1 cellular context compared by ENCODE assay signal in genomic region chr20:49278817-49279676, GRCh38.
TF ChIP-seq lines count a peak whose summit lies in the region.

No MANE protein-coding gene starts in this region.

TF ChIP-seq in WTC11, 78 proteins besides CTCF, POLR2A, EP300 and RAD21 (continued from another document and continues in another):
- TF ChIP-seq FOXP4 (CRISPR knock-in tag; IDR thresholded peaks at IDR 0.05), result no peak
- TF ChIP-seq PREB (CRISPR knock-in tag; IDR thresholded peaks at IDR 0.05; ENCODE audit: borderline replicate concordance), result no peak
- no peak for TF ChIP-seq TEAD1 (CRISPR knock-in tag; IDR thresholded peaks at IDR 0.05)
- no peak for TF ChIP-seq SOX15 (CRISPR knock-in tag; IDR thresholded peaks at IDR 0.05)
- TF ChIP-seq ZBTB21 (CRISPR knock-in tag; IDR thresholded peaks at IDR 0.05; ENCODE audit: borderline replicate concordance), result no peak
- no peak; the same call in 1 of the 2 replicates for TF ChIP-seq GABPB1 (CRISPR knock-in tag; IDR thresholded peaks at IDR 0.05)
- TF ChIP-seq USF1 (CRISPR knock-in tag; IDR thresholded peaks at IDR 0.05), result no peak
- no peak for TF ChIP-seq OVOL2 (CRISPR knock-in tag; IDR thresholded peaks at IDR 0.05; ENCODE audit: borderline replicate concordance)
- no peak for TF ChIP-seq ZNF532 (CRISPR knock-in tag; IDR thresholded peaks at IDR 0.05; ENCODE audit: borderline replicate concordance)
- TF ChIP-seq NFE2L1 (CRISPR knock-in tag; IDR thresholded peaks at IDR 0.05), result no peak
- no peak; the same call in 1 of the 2 replicates for TF ChIP-seq KAT7 (CRISPR knock-in tag; IDR thresholded peaks at IDR 0.05; ENCODE audit: borderline replicate concordance)
- no peak for TF ChIP-seq SMAD4 (CRISPR knock-in tag; IDR thresholded peaks at IDR 0.05)
- TF ChIP-seq ZNF232 (CRISPR knock-in tag; IDR thresholded peaks at IDR 0.05), result no peak; the same call in none of the 2 replicates
- no peak for TF ChIP-seq ESRRA (CRISPR knock-in tag; IDR thresholded peaks at IDR 0.05; ENCODE audit: borderline replicate concordance)
- no peak; the same call in 1 of the 2 replicates for TF ChIP-seq ZNF671 (CRISPR knock-in tag; IDR thresholded peaks at IDR 0.05)
- no peak for TF ChIP-seq CBFB (CRISPR knock-in tag; IDR thresholded peaks at IDR 0.05; ENCODE audit: low read depth)
- peak; percentile 75; the same call in 1 of the 2 replicates for TF ChIP-seq ZNF425 (CRISPR knock-in tag; conservative IDR thresholded peaks at IDR 0.05)
- no peak for TF ChIP-seq FOXJ3 (CRISPR knock-in tag; IDR thresholded peaks at IDR 0.05; ENCODE audit: borderline replicate concordance)
- no peak for TF ChIP-seq SP1 (CRISPR knock-in tag; conservative IDR thresholded peaks at IDR 0.05)
- peak; percentile 64; the same call in 1 of the 2 replicates for TF ChIP-seq ZNF121 (CRISPR knock-in tag; IDR thresholded peaks at IDR 0.05)
- TF ChIP-seq RORB (CRISPR knock-in tag; IDR thresholded peaks at IDR 0.05), result no peak
- TF ChIP-seq MAX (CRISPR knock-in tag; IDR thresholded peaks at IDR 0.05), result 0 out of 2 replicates have a peak, but pooled peaks have one; percentile 1
- no peak for TF ChIP-seq MYBL2 (CRISPR knock-in tag; IDR thresholded peaks at IDR 0.05)
- no peak for TF ChIP-seq MXD4 (CRISPR knock-in tag; IDR thresholded peaks at IDR 0.05; ENCODE audit: borderline replicate concordance)
- no peak for TF ChIP-seq NR2C2 (CRISPR knock-in tag; IDR thresholded peaks at IDR 0.05)
- no peak for TF ChIP-seq NFYB (CRISPR knock-in tag; conservative IDR thresholded peaks at IDR 0.05; ENCODE audit: low read depth)
- no peak for TF ChIP-seq ZNF423 (CRISPR knock-in tag; IDR thresholded peaks at IDR 0.05)
- no peak for TF ChIP-seq ATF1 (CRISPR knock-in tag; IDR thresholded peaks at IDR 0.05)
- TF ChIP-seq ELF4 (CRISPR knock-in tag; IDR thresholded peaks at IDR 0.05; ENCODE audit: low read depth), result no peak
- no peak for TF ChIP-seq HMGA2 (CRISPR knock-in tag; IDR thresholded peaks at IDR 0.05)
- TF ChIP-seq NFATC4 (CRISPR knock-in tag; IDR thresholded peaks at IDR 0.05), result 0 out of 2 replicates have a peak, but pooled peaks have one; percentile 2
- 0 out of 2 replicates have a peak, but pooled peaks have one; percentile 11 for TF ChIP-seq TEAD4 (CRISPR knock-in tag; IDR thresholded peaks at IDR 0.05)
- TF ChIP-seq ZNF317 (CRISPR knock-in tag; IDR thresholded peaks at IDR 0.05; ENCODE audit: borderline replicate concordance, low read depth), result no peak
- no peak for TF ChIP-seq CREM (CRISPR knock-in tag; IDR thresholded peaks at IDR 0.05)
- no peak; the same call in 1 of the 2 replicates for TF ChIP-seq HMGXB4 (CRISPR knock-in tag; IDR thresholded peaks at IDR 0.05)
- TF ChIP-seq EMX1 (CRISPR knock-in tag; IDR thresholded peaks at IDR 0.05), result 0 out of 2 replicates have a peak, but pooled peaks have one; percentile 22
- no peak for TF ChIP-seq ZNF138 (CRISPR knock-in tag; conservative IDR thresholded peaks at IDR 0.05)
- no peak for TF ChIP-seq GTF2I (CRISPR knock-in tag; conservative IDR thresholded peaks at IDR 0.05)
- TF ChIP-seq ERG (CRISPR knock-in tag; IDR thresholded peaks at IDR 0.05), result no peak; the same call in 1 of the 2 replicates
- 0 out of 2 replicates have a peak, but pooled peaks have one; percentile 1 for TF ChIP-seq ARID4B (CRISPR knock-in tag; IDR thresholded peaks at IDR 0.05; ENCODE audit: borderline replicate concordance)
